ENCODE assay signal across 1 cellular context in genomic region chr6:78308025-78308424, GRCh38.
TF ChIP-seq lines count a peak whose summit lies in the region.

No MANE protein-coding gene starts in this region.

TF ChIP-seq in WTC11, 78 proteins besides CTCF, POLR2A, EP300 and RAD21 (continued from another document):
- TF ChIP-seq ERG (CRISPR knock-in tag; IDR thresholded peaks at IDR 0.05): no peak
- TF ChIP-seq SMAD4 (CRISPR knock-in tag; IDR thresholded peaks at IDR 0.05): no peak
- TF ChIP-seq AFF4 (CRISPR knock-in tag; IDR thresholded peaks at IDR 0.05; ENCODE audit: borderline replicate concordance): no peak
- TF ChIP-seq CBFB (CRISPR knock-in tag; IDR thresholded peaks at IDR 0.05; ENCODE audit: low read depth): no peak
- no peak for TF ChIP-seq ZNF423 (CRISPR knock-in tag; IDR thresholded peaks at IDR 0.05)
- no peak for TF ChIP-seq USF2 (CRISPR knock-in tag; IDR thresholded peaks at IDR 0.05)
- TF ChIP-seq PRDM15 (CRISPR knock-in tag; IDR thresholded peaks at IDR 0.05): no peak
